In genomic region chr9:125126019-125126746, GRCh38 we compare ENCODE assay signal across 1 cellular context.
TF ChIP-seq lines count a peak whose summit lies in the region.

No MANE protein-coding gene starts in this region.

TF ChIP-seq in H1, 55 proteins besides CTCF, POLR2A, EP300 and RAD21:
- TF ChIP-seq RBBP5 (IDR thresholded peaks at IDR 0.05; ENCODE audit: borderline replicate concordance, low read depth, low read length) (no peak), CBX5 (IDR thresholded peaks at IDR 0.05; ENCODE audit: low read depth, low read length) (no peak), ATF3 (IDR thresholded peaks at IDR 0.05; ENCODE audit: insufficient read depth, low read depth, low read length) (no peak), NRF1 (IDR thresholded peaks at IDR 0.05; ENCODE audit: low read depth, low read length) (no peak), KDM1A (IDR thresholded peaks at IDR 0.05; ENCODE audit: borderline replicate concordance, low read length) (no peak), BCL11A (IDR thresholded peaks at IDR 0.05; ENCODE audit: low read depth in 2 of 2, low read length in 2 of 2) (no peak), SIRT6 (IDR thresholded peaks at IDR 0.05; ENCODE audit: low read length) (no peak), CTBP2 (IDR thresholded peaks at IDR 0.05; ENCODE audit: borderline replicate concordance, insufficient read depth, insufficient read length, low read length) (no peak), POU5F1 (IDR thresholded peaks at IDR 0.05; ENCODE audit: low read depth, low read length) (no peak), CREB1 (IDR thresholded peaks at IDR 0.05) (no peak), PHF8 (conservative IDR thresholded peaks at IDR 0.05; ENCODE audit: low read depth, low read length) (no peak), MAX (IDR thresholded peaks at IDR 0.05) (no peak), CHD1 (IDR thresholded peaks at IDR 0.05; ENCODE audit: low read depth, low read length) (no peak), RXRA (IDR thresholded peaks at IDR 0.05; ENCODE audit: insufficient read depth, low read depth, low read length) (no peak)
